11 cellular contexts compared by ENCODE assay signal in genomic region chr3:72820405-72820804, GRCh38.
DNase-seq lines count a peak whose midpoint lies in the region; ATAC-seq and TF ChIP-seq lines count a peak whose summit lies in the region.
"Had no signal": no experiment of that assay in that cellular context is flagged by ENCODE, and none has a peak within 500 bp of the region (broad histone marks: within the 10 kb centered on the region; RNA-seq: fewer than 3 reads in every experiment).

No MANE protein-coding gene starts in this region.

- H3K4me3 ChIP-seq in astrocyte of the spinal cord (ENCODE audit: low read depth, low read length): no peak overlapping the region
- H3K4me3 ChIP-seq: PC-9 had no signal

- DNase-seq in AG08396 (ENCODE audit: low spot score) (peak; percentile 9), astrocyte of the spinal cord (ENCODE audit: low read depth, low spot score) (peak; percentile 52), left kidney (ENCODE audit: low read depth, low spot score) (peak; percentile 57), NCI-H82 (lab: John Stamatoyannopoulos, UW) (no peak), iPS-NIHi7 (ENCODE audit: extremely low spot score) (no peak)
- DNase-seq in effector CD8-positive, alpha-beta T cell (lab: John Stamatoyannopoulos, UW): no peak
- DNase-seq: activated gamma-delta T cell treated with Interleukin-2 at 50 U/mL for 16 hours; stimulated activated CD4-positive, alpha-beta T cell treated with anti-CD3 and anti-CD28 coated beads, Interleukin-4, amount 100 ng/mL, for 4 hours had no signal

- no peak for TF ChIP-seq EP300 in Ishikawa (IDR thresholded peaks at IDR 0.05; ENCODE audit: borderline replicate concordance)

- no peak for ATAC-seq in HG03520 (IDR thresholded peaks at IDR 0.05; ENCODE audit: unreplicated experiment)

- TF ChIP-seq CTCF in astrocyte of the spinal cord (IDR thresholded peaks at IDR 0.05; ENCODE audit: low read depth, low read length): no peak

- no peak for TF ChIP-seq RAD21 in Ishikawa (IDR thresholded peaks at IDR 0.05; ENCODE audit: low read depth)

- in situ Hi-C loops in astrocyte of the spinal cord (cut with HindIII; ENCODE audit: low sequenced_read_pairs): no loop called here

TF ChIP-seq in Ishikawa, 13 proteins besides CTCF, POLR2A, EP300 and RAD21:
- TF ChIP-seq NFIC (IDR thresholded peaks at IDR 0.05) (peak; percentile 51), CEBPB (IDR thresholded peaks at IDR 0.05) (no peak)
TF ChIP-seq in Ishikawa: peak in this region for 1.

Comparison
In these comparisons a context has a peak if more than half of its experiments do, and no peak if none do; other contexts are left out.
1. DNase-seq: peak in AG08396 (single experiment), astrocyte of the spinal cord (single experiment) and left kidney (single experiment); none in NCI-H82 (single experiment), iPS-NIHi7 (single experiment) and effector CD8-positive, alpha-beta T cell (single experiment).